27 cellular contexts compared by ENCODE assay signal in genomic region chr2:3132466-3132865, GRCh38.
"Had no signal": no experiment of that assay in that cellular context is flagged by ENCODE, and none has a peak within 500 bp of the region (broad histone marks: within the 10 kb centered on the region; RNA-seq: fewer than 3 reads in every experiment).

No MANE protein-coding gene starts in this region.

- H3K27me3 ChIP-seq: adrenal gland, pancreas, right atrium auricular region, testis, vagina had no signal

- H3K4me3 ChIP-seq: adrenal gland, esophagus squamous epithelium, heart right ventricle, left lung, lower lobe of right lung, pancreas, right atrium auricular region, spleen, testis, vagina had no signal

- H3K36me3 ChIP-seq: adrenal gland, esophagus squamous epithelium, heart right ventricle, left lung, lower lobe of right lung, pancreas, right atrium auricular region, spleen, vagina had no signal

- H3K27ac Mint-ChIP-seq: activated CD4-positive, alpha-beta memory T cell treated with anti-CD3 and anti-CD28 coated beads for 36 hours; activated CD4-positive, alpha-beta T cell treated with anti-CD3 and anti-CD28 coated beads, Interleukin-2, amount 10 ng/mL, durations not matched to agents 24 days and 14 days; activated naive CD4-positive, alpha-beta T cell treated with anti-CD3 and anti-CD28 coated beads for 36 hours; activated naive CD8-positive, alpha-beta T cell treated with anti-CD3 and anti-CD28 coated beads for 36 hours; activated T-helper 1 cell treated with anti-CD3 and anti-CD28 coated beads, Interleukin-12 subunit alpha, Interleukin-12 subunit beta, Interleukin-2, Interleukin-4 antibody, amounts not matched to agents 30 ng/mL and 10 ng/mL and 1 ng/mL, durations not matched to agents 14 hours and 24 hours and 36 hours; nephron progenitor cell had no signal

- H3K4me1 Mint-ChIP-seq: activated CD4-positive, alpha-beta T cell treated with anti-CD3 and anti-CD28 coated beads, Interleukin-2, amount 10 ng/mL, durations not matched to agents 24 days and 14 days; activated naive CD8-positive, alpha-beta T cell treated with anti-CD3 and anti-CD28 coated beads for 36 hours had no signal

- ATAC-seq: heart right ventricle, left lung, lower lobe of right lung, pancreas had no signal

- H3K27ac ChIP-seq: adrenal gland, esophagus squamous epithelium, heart right ventricle, left lung, lower lobe of right lung, pancreas, right atrium auricular region, spleen, testis, vagina had no signal

- H3K9me3 Mint-ChIP-seq: activated CD4-positive, alpha-beta T cell treated with anti-CD3 and anti-CD28 coated beads, Interleukin-2, amount 10 ng/mL, durations not matched to agents 24 days and 14 days; activated T-helper 1 cell treated with anti-CD3 and anti-CD28 coated beads, Interleukin-12 subunit alpha, Interleukin-12 subunit beta, Interleukin-2, Interleukin-4 antibody, amounts not matched to agents 30 ng/mL and 10 ng/mL and 1 ng/mL, durations not matched to agents 14 hours and 24 hours and 36 hours had no signal

- H3K27me3 Mint-ChIP-seq: activated CD4-positive, alpha-beta T cell treated with anti-CD3 and anti-CD28 coated beads, Interleukin-2, amount 10 ng/mL, durations not matched to agents 24 days and 14 days had no signal

- H3K9me3 ChIP-seq: adrenal gland, lower lobe of right lung, pancreas, right atrium auricular region, testis, vagina had no signal

- H3K4me1 ChIP-seq: esophagus squamous epithelium, left lung, lower lobe of right lung, pancreas, testis, vagina had no signal

- DNase-seq: activated CD4-positive, alpha-beta memory T cell treated with anti-CD3 and anti-CD28 coated beads for 36 hours; activated CD4-positive, alpha-beta T cell treated with anti-CD3 and anti-CD28 coated beads, Interleukin-2, amount 10 ng/mL, durations not matched to agents 24 days and 14 days; activated CD4-positive, CD25-positive, alpha-beta regulatory T cell treated with anti-CD3 and anti-CD28 coated beads, Interleukin-2, amount 50 U/mL, for 72 hours; activated CD8-positive, alpha-beta memory T cell treated with anti-CD3 and anti-CD28 coated beads, Interleukin-2, amount 50 U/mL, for 4 hours; activated effector memory CD4-positive, alpha-beta T cell treated with anti-CD3 and anti-CD28 coated beads, Interleukin-2, amount 50 U/mL, for 16 hours; activated naive CD4-positive, alpha-beta T cell treated with anti-CD3 and anti-CD28 coated beads for 36 hours; activated naive CD8-positive, alpha-beta T cell treated with anti-CD3 and anti-CD28 coated beads for 36 hours; activated T-cell treated with anti-CD3 and anti-CD28 coated beads, Interleukin-2, amount 50 U/mL, for 1 hour; caudate nucleus; esophagus squamous epithelium; foreskin melanocyte; heart right ventricle; kidney glomerular epithelial cell; left lung; lower lobe of right lung; mesendoderm; nephron progenitor cell; spleen; stimulated activated naive CD4-positive, alpha-beta T cell; T-helper 2 cell; testis; trophoblast cell had no signal

- H3K4me3 Mint-ChIP-seq: activated CD4-positive, alpha-beta memory T cell treated with anti-CD3 and anti-CD28 coated beads for 36 hours; activated CD4-positive, alpha-beta T cell treated with anti-CD3 and anti-CD28 coated beads, Interleukin-2, amount 10 ng/mL, durations not matched to agents 24 days and 14 days; activated naive CD4-positive, alpha-beta T cell treated with anti-CD3 and anti-CD28 coated beads for 36 hours; activated naive CD8-positive, alpha-beta T cell treated with anti-CD3 and anti-CD28 coated beads for 36 hours; activated T-helper 1 cell treated with anti-CD3 and anti-CD28 coated beads, Interleukin-12 subunit alpha, Interleukin-12 subunit beta, Interleukin-2, Interleukin-4 antibody, amounts not matched to agents 30 ng/mL and 10 ng/mL and 1 ng/mL, durations not matched to agents 14 hours and 24 hours and 36 hours; nephron progenitor cell had no signal
